ENCODE assay signal across 27 cellular contexts in genomic region chr5:91033370-91033769, GRCh38.
"Had no signal": no experiment of that assay in that cellular context is flagged by ENCODE, and none has a peak within 500 bp of the region (broad histone marks: within the 10 kb centered on the region; RNA-seq: fewer than 3 reads in every experiment).

No MANE protein-coding gene starts in this region.

- H3K9me3 ChIP-seq: body of pancreas had no signal

- H3K27me3 ChIP-seq: body of pancreas had no signal

- H3K4me3 Mint-ChIP-seq: activated CD4-positive, alpha-beta memory T cell treated with anti-CD3 and anti-CD28 coated beads, Interleukin-2, amount 10 ng/mL, durations not matched to agents 7 days and 5 days; activated CD4-positive, alpha-beta T cell treated with anti-CD3 and anti-CD28 coated beads for 36 hours; activated naive CD8-positive, alpha-beta T cell treated with anti-CD3 and anti-CD28 coated beads, Interleukin-2, amount 10 ng/mL, durations not matched to agents 7 days and 5 days; T-cell had no signal

- H3K9me3 Mint-ChIP-seq: activated CD4-positive, alpha-beta memory T cell treated with anti-CD3 and anti-CD28 coated beads, Interleukin-2, amount 10 ng/mL, durations not matched to agents 7 days and 5 days; activated naive CD8-positive, alpha-beta T cell treated with anti-CD3 and anti-CD28 coated beads, Interleukin-2, amount 10 ng/mL, durations not matched to agents 7 days and 5 days; T-cell had no signal

- H3K27ac Mint-ChIP-seq: activated CD4-positive, alpha-beta memory T cell treated with anti-CD3 and anti-CD28 coated beads, Interleukin-2, amount 10 ng/mL, durations not matched to agents 7 days and 5 days; activated CD4-positive, alpha-beta T cell treated with anti-CD3 and anti-CD28 coated beads for 36 hours; activated naive CD8-positive, alpha-beta T cell treated with anti-CD3 and anti-CD28 coated beads, Interleukin-2, amount 10 ng/mL, durations not matched to agents 7 days and 5 days; T-cell had no signal

- H3K4me3 ChIP-seq: body of pancreas, SK-N-MC had no signal

- H3K36me3 Mint-ChIP-seq: activated naive CD8-positive, alpha-beta T cell treated with anti-CD3 and anti-CD28 coated beads, Interleukin-2, amount 10 ng/mL, durations not matched to agents 7 days and 5 days; T-cell had no signal

- H3K36me3 ChIP-seq: WERI-Rb-1 had no signal

- H3K9ac ChIP-seq: KMS-11 had no signal

- H3K4me2 ChIP-seq: KMS-11 had no signal

- ATAC-seq: activated CD4-positive, alpha-beta T cell treated with anti-CD3 and anti-CD28 coated beads for 36 hours; body of pancreas; Panc1; Right ventricle myocardium inferior; T-cell had no signal

- DNase-seq: activated CD4-positive, alpha-beta memory T cell treated with anti-CD3 and anti-CD28 coated beads, Interleukin-2, amount 10 ng/mL, durations not matched to agents 7 days and 5 days; activated CD4-positive, alpha-beta T cell treated with anti-CD3 and anti-CD28 coated beads for 36 hours; activated CD4-positive, alpha-beta T cell treated with anti-CD3 and anti-CD28 coated beads, Interleukin-2, amount 50 U/mL, for 1 hour; activated naive CD4-positive, alpha-beta T cell treated with anti-CD3 and anti-CD28 coated beads, Interleukin-2, amount 50 U/mL, for 16 hours; activated naive CD8-positive, alpha-beta T cell treated with anti-CD3 and anti-CD28 coated beads, Interleukin-2, amount 10 ng/mL, durations not matched to agents 7 days and 5 days; activated T-cell treated with anti-CD3 and anti-CD28 coated beads for 4 hours; aorta; central memory CD4-positive, alpha-beta T cell; MV-4-11; NCI-H1092 treated with DMSO at 0.1 percent for 48 hours; NCI-H1417 treated with DMSO at 0.1 percent for 48 hours; NCI-H1694; NCI-H2029 treated with DMSO at 0.1 percent for 48 hours; NCI-H524 treated with DMSO at 0.1 percent for 48 hours; NCI-H774; NK-92 treated with Interleukin-12 subunit alpha and Interleukin-12 subunit beta, amount 100 ng/mL, for 24 hours; OCI-M1; RPMI8226; T-cell; T-helper 2 cell; T1000; WERI-Rb-1 had no signal

- H3K4me1 Mint-ChIP-seq: activated CD4-positive, alpha-beta memory T cell treated with anti-CD3 and anti-CD28 coated beads, Interleukin-2, amount 10 ng/mL, durations not matched to agents 7 days and 5 days; activated CD4-positive, alpha-beta T cell treated with anti-CD3 and anti-CD28 coated beads for 36 hours; activated naive CD8-positive, alpha-beta T cell treated with anti-CD3 and anti-CD28 coated beads, Interleukin-2, amount 10 ng/mL, durations not matched to agents 7 days and 5 days; T-cell had no signal

- H3K27ac ChIP-seq: body of pancreas, KMS-11, SK-N-MC, WERI-Rb-1 had no signal
